ENCODE assay signal across 27 cellular contexts in genomic region chr4:61068025-61068424, GRCh38.
"Had no signal": no experiment of that assay in that cellular context is flagged by ENCODE, and none has a peak within 500 bp of the region (broad histone marks: within the 10 kb centered on the region; RNA-seq: fewer than 3 reads in every experiment).

No MANE protein-coding gene starts in this region.

- H3K36me3 ChIP-seq: stomach, suprapubic skin, thoracic aorta, thyroid gland, tibial artery, tibial nerve, transverse colon, upper lobe of left lung, upper lobe of right lung, uterus, vagina had no signal

- H3K4me3 Mint-ChIP-seq: stimulated activated effector memory CD8-positive, alpha-beta T cell treated with anti-CD3 and anti-CD28 coated beads, Interleukin-12 subunit alpha, Interleukin-12 subunit beta, amount 100 ng/mL, for 72 hours; stimulated activated memory B cell treated with anti-CD40 and anti-IgM and Interleukin-4, amounts not matched to agents 10 μg/mL and 1 μg/mL and 100 μg/mL, for 72 hours; stimulated activated naive B cell treated with anti-CD40 and anti-IgM and Interleukin-4, amounts not matched to agents 10 μg/mL and 1 μg/mL and 100 μg/mL, for 72 hours; stimulated activated naive CD8-positive, alpha-beta T cell treated with anti-CD3 and anti-CD28 coated beads, Interleukin-15, amount 100 ng/mL, for 72 hours; stimulated activated naive CD8-positive, alpha-beta T cell treated with anti-CD3 and anti-CD28 coated beads, Interleukin-15, Interleukin-2, amounts not matched to agents 100 ng/mL and 50 ng/mL, for 24 hours; type B pancreatic cell had no signal

- ATAC-seq: stimulated activated effector memory CD8-positive, alpha-beta T cell treated with anti-CD3 and anti-CD28 coated beads, Interleukin-12 subunit alpha, Interleukin-12 subunit beta, amount 100 ng/mL, for 72 hours; stimulated activated memory B cell treated with anti-CD40 and anti-IgM and Interleukin-4, amounts not matched to agents 10 μg/mL and 1 μg/mL and 100 μg/mL, for 72 hours; stimulated activated naive B cell treated with anti-CD40 and anti-IgM and Interleukin-4, amounts not matched to agents 10 μg/mL and 1 μg/mL and 100 μg/mL, for 72 hours; stimulated activated naive CD8-positive, alpha-beta T cell treated with anti-CD3 and anti-CD28 coated beads, Interleukin-15, amount 100 ng/mL, for 72 hours; stimulated activated naive CD8-positive, alpha-beta T cell treated with anti-CD3 and anti-CD28 coated beads, Interleukin-15, Interleukin-2, amounts not matched to agents 100 U/mL and 50 U/mL, for 24 hours; upper lobe of right lung had no signal

- H3K4me1 ChIP-seq: stomach, suprapubic skin, testis, thyroid gland, tibial artery, tibial nerve, transverse colon, upper lobe of left lung, upper lobe of right lung, uterus, vagina had no signal

- DNase-seq: stimulated activated CD4-positive, alpha-beta T cell treated with anti-CD3 and anti-CD28 coated beads, Interleukin-2, amount 100 ng/mL, for 48 hours; stimulated activated CD4-positive, alpha-beta T cell treated with anti-CD3 and anti-CD28 coated beads, Interleukin-4, amount 100 ng/mL, for 1 hour; stimulated activated CD4-positive, alpha-beta T cell treated with anti-CD3 and anti-CD28 coated beads, Interleukin-4, amount 100 ng/mL, for 24 hours; stimulated activated CD4-positive, alpha-beta T cell treated with anti-CD3 and anti-CD28 coated beads, Interleukin-4, amount 100 ng/mL, for 4 hours; stimulated activated CD8-positive, alpha-beta memory T cell treated with anti-CD3 and anti-CD28 coated beads, Interleukin-4, amount 100 ng/mL, for 48 hours; stimulated activated naive B cell treated with anti-CD40 and anti-IgM and Interleukin-4, amounts not matched to agents 10 μg/mL and 1 μg/mL and 100 μg/mL, for 72 hours; stimulated activated naive CD4-positive, alpha-beta T cell; stimulated activated naive CD4-positive, alpha-beta T cell treated with Interleukin-2 at 50 U/mL for 16 hours; stimulated activated naive CD8-positive, alpha-beta T cell treated with anti-CD3 and anti-CD28 coated beads, Interleukin-15, amount 100 ng/mL, for 72 hours; stimulated activated naive CD8-positive, alpha-beta T cell treated with anti-CD3 and anti-CD28 coated beads, Interleukin-15, Interleukin-2, amounts not matched to agents 100 U/mL and 50 U/mL, for 24 hours; stomach; substantia nigra; testis; thyroid gland; tibial artery; transverse colon; upper lobe of left lung; upper lobe of right lung; uterus had no signal

- H3K27ac Mint-ChIP-seq: stimulated activated effector memory CD8-positive, alpha-beta T cell treated with anti-CD3 and anti-CD28 coated beads, Interleukin-12 subunit alpha, Interleukin-12 subunit beta, amount 100 ng/mL, for 72 hours; stimulated activated memory B cell treated with anti-CD40 and anti-IgM and Interleukin-4, amounts not matched to agents 10 μg/mL and 1 μg/mL and 100 μg/mL, for 72 hours; stimulated activated naive B cell treated with anti-CD40 and anti-IgM and Interleukin-4, amounts not matched to agents 10 μg/mL and 1 μg/mL and 100 μg/mL, for 72 hours; stimulated activated naive CD8-positive, alpha-beta T cell treated with anti-CD3 and anti-CD28 coated beads, Interleukin-15, amount 100 ng/mL, for 72 hours; stimulated activated naive CD8-positive, alpha-beta T cell treated with anti-CD3 and anti-CD28 coated beads, Interleukin-15, Interleukin-2, amounts not matched to agents 100 ng/mL and 50 ng/mL, for 24 hours; type B pancreatic cell had no signal

- H3K9me3 ChIP-seq: stomach, suprapubic skin, testis, thoracic aorta, thyroid gland, tibial artery, tibial nerve, transverse colon, upper lobe of left lung, uterus, vagina had no signal

- H3K27ac ChIP-seq: stomach, suprapubic skin, testis, thoracic aorta, thyroid gland, tibial artery, tibial nerve, transverse colon, upper lobe of left lung, upper lobe of right lung, uterus, vagina had no signal

- H3K4me1 Mint-ChIP-seq: stimulated activated effector memory CD8-positive, alpha-beta T cell treated with anti-CD3 and anti-CD28 coated beads, Interleukin-12 subunit alpha, Interleukin-12 subunit beta, amount 100 ng/mL, for 72 hours; stimulated activated memory B cell treated with anti-CD40 and anti-IgM and Interleukin-4, amounts not matched to agents 10 μg/mL and 1 μg/mL and 100 μg/mL, for 72 hours; stimulated activated naive B cell treated with anti-CD40 and anti-IgM and Interleukin-4, amounts not matched to agents 10 μg/mL and 1 μg/mL and 100 μg/mL, for 72 hours; stimulated activated naive CD8-positive, alpha-beta T cell treated with anti-CD3 and anti-CD28 coated beads, Interleukin-15, amount 100 ng/mL, for 72 hours had no signal

- H3K36me3 Mint-ChIP-seq: stimulated activated effector memory CD8-positive, alpha-beta T cell treated with anti-CD3 and anti-CD28 coated beads, Interleukin-12 subunit alpha, Interleukin-12 subunit beta, amount 100 ng/mL, for 72 hours; stimulated activated memory B cell treated with anti-CD40 and anti-IgM and Interleukin-4, amounts not matched to agents 10 μg/mL and 1 μg/mL and 100 μg/mL, for 72 hours; stimulated activated naive B cell treated with anti-CD40 and anti-IgM and Interleukin-4, amounts not matched to agents 10 μg/mL and 1 μg/mL and 100 μg/mL, for 72 hours; type B pancreatic cell had no signal

- H3K27me3 ChIP-seq: stomach, suprapubic skin, testis, thyroid gland, tibial artery, tibial nerve, transverse colon, upper lobe of left lung, upper lobe of right lung, uterus, vagina had no signal

- H3K9me3 Mint-ChIP-seq: type B pancreatic cell had no signal

- H3K4me3 ChIP-seq: stomach, suprapubic skin, testis, thoracic aorta, thyroid gland, tibial artery, tibial nerve, transverse colon, upper lobe of left lung, upper lobe of right lung, uterus, vagina had no signal

- H3K27me3 Mint-ChIP-seq: stimulated activated memory B cell treated with anti-CD40 and anti-IgM and Interleukin-4, amounts not matched to agents 10 μg/mL and 1 μg/mL and 100 μg/mL, for 72 hours; stimulated activated naive B cell treated with anti-CD40 and anti-IgM and Interleukin-4, amounts not matched to agents 10 μg/mL and 1 μg/mL and 100 μg/mL, for 72 hours; stimulated activated naive CD8-positive, alpha-beta T cell treated with anti-CD3 and anti-CD28 coated beads, Interleukin-15, amount 100 ng/mL, for 72 hours; stimulated activated naive CD8-positive, alpha-beta T cell treated with anti-CD3 and anti-CD28 coated beads, Interleukin-15, Interleukin-2, amounts not matched to agents 100 ng/mL and 50 ng/mL, for 24 hours had no signal
